Comparison of ENCODE assay signal across 8 cellular contexts in the genomic region with DNA sequence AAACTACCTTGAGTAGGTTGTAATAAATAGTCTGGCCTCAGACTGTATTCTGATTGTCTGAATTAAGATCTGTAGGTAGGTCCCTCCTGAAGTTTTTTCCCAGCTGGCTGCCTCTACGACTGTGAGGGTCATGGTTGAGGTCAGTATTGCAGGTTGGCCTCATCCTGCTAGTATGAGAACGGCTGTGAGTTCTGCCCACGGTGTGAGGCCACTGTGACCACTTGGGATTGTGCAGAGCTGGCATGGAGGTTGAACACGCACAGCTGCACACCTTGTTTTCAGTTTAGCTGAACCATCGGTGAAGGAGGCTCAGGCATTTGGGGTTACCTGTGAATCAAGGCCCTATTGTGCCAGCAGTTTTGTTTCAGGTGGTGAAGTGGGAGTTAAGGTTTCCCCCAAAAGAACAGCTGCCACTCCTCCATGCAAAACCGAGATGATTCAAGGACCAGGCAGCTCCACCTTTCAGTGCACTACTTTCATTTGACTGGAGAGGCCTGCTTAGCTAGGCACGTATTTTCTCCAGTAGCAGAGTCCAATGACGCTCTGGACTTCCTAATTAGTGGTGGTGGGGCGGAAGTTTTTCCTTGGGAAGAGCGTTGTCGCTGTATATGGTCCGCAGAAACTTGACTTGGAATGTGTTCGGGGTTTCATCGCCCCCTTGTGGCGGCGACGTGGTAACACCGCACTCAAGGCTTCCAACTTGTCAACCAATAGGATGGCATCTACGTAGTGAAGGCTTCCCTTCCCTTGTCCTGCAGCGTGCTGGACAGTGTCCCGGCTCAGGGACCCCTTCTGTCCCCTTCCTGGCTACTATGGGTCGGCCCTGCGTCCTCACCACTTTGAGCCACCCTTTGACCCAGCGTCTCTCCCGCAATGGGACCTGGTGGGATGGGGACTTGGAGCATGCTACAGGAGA. TPM values are rescaled to one million over a fixed set of nuclear protein-coding genes. Genes with fewer than 3 reads are reported as not detected.
DNase-seq lines count a peak whose midpoint lies in the region; ATAC-seq and TF ChIP-seq lines count a peak whose summit lies in the region.

No MANE protein-coding gene starts in this region.

- DNase-seq in AG09309 (ENCODE audit: low read depth): peak; percentile 7
- DNase-seq in NOMO-1 treated with DMSO at 0.1 percent for 48 hours (lab: John Stamatoyannopoulos, UW; ENCODE audit: unreplicated experiment): peak; percentile 17
- peak; percentile 38 for DNase-seq in activated T-helper 9 cell treated with anti-CD3 and anti-CD28 coated beads, Interleukin-2, amount 50 U/mL, for 16 hours (ENCODE audit: low read depth)
- DNase-seq in fibroblast of villous mesenchyme (ENCODE audit: low read depth): peak; percentile 80
- peak; percentile 62 for DNase-seq in nephron progenitor cell
- DNase-seq in upper lobe of left lung: peak; percentile 42 to 69

- H3K9me3 Mint-ChIP-seq in nephron progenitor cell: peaks cover 16% of the 10 kb centered on the region

- H3K9me3 ChIP-seq in upper lobe of left lung: no peaks in the 10 kb centered on the region

- H3K4me3 Mint-ChIP-seq in nephron progenitor cell: no peak overlapping the region

- ATAC-seq in GM18505 (IDR thresholded peaks at IDR 0.05; ENCODE audit: unreplicated experiment) (peak; percentile 81), HG03108 (IDR thresholded peaks at IDR 0.05; ENCODE audit: unreplicated experiment) (peak; percentile 60), upper lobe of left lung (ENCODE audit: low FRiP score in 2 of 2) (peak; percentile 91 to 92)

- no peak for TF ChIP-seq EP300 in upper lobe of left lung (IDR thresholded peaks at IDR 0.05)

- H3K36me3 ChIP-seq in upper lobe of left lung: peaks cover 0 to 9% (median 0%) of the 10 kb centered on the region in 4 donors

- TF ChIP-seq POLR2A in GM18505 (IDR thresholded peaks at IDR 0.05; ENCODE audit: borderline replicate concordance, extremely low read depth, insufficient read depth, insufficient read length) (peak; percentile 16), upper lobe of left lung (IDR thresholded peaks at IDR 0.05) (no peak)

- peaks cover 0 to 7% (median 2%) of the 10 kb centered on the region in 4 donors for H3K4me1 ChIP-seq in upper lobe of left lung

- TF ChIP-seq CTCF in AG09309 (IDR thresholded peaks at IDR 0.05; ENCODE audit: control insufficient read depth, insufficient read depth, low read depth, low read length, missing control alignments) (peak; percentile 73), fibroblast of villous mesenchyme (IDR thresholded peaks at IDR 0.05; ENCODE audit: insufficient read depth, low read depth, low read length) (peak; percentile 68), nephron progenitor cell (IDR thresholded peaks at IDR 0.05) (peak; percentile 55), upper lobe of left lung (IDR thresholded peaks at IDR 0.05) (peak; percentile 67 to 83 (median 78))

- H3K27ac ChIP-seq in upper lobe of left lung: peak overlapping the region in 1 of 4 donors; percentile 61

- H3K36me3 Mint-ChIP-seq in nephron progenitor cell (ENCODE audit: low read depth): peaks cover 13% of the 10 kb centered on the region

- WGBS in upper lobe of left lung, 2 donors: 9 to 32% methylated on average over 4 to 25 of the region's 25 CpGs

- no peak overlapping the region for H3K27ac Mint-ChIP-seq in nephron progenitor cell

- peaks cover 8% of the 10 kb centered on the region for H3K4me1 Mint-ChIP-seq in nephron progenitor cell

- no peaks in the 10 kb centered on the region for H3K27me3 ChIP-seq in upper lobe of left lung

- H3K27me3 Mint-ChIP-seq in nephron progenitor cell (ENCODE audit: low read depth, poor library complexity): no peaks in the 10 kb centered on the region

- no peak overlapping the region for H3K4me3 ChIP-seq in AG09309 (ENCODE audit: control insufficient read depth, low read depth, low read length)
- peak overlapping the region; percentile 34 for H3K4me3 ChIP-seq in fibroblast of villous mesenchyme (ENCODE audit: low read depth, low read length)
- H3K4me3 ChIP-seq in upper lobe of left lung: peak overlapping the region in 1 of 4 donors; percentile 20

RNA-seq across cellular contexts. Expression of a gene that starts 13.8 kb away (rescaled TPM):
- total RNA-seq in fibroblast of villous mesenchyme (11.0 and 13.8 TPM in 2 replicates), upper lobe of left lung (10 to 100 TPM in 2 of 6 donors, 1 to 10 TPM in 4; 4.4 to 14.9 (median 7.8) TPM)

RNA-seq across cellular contexts. Expression of a gene that starts 13.8 kb away (rescaled TPM):
- total RNA-seq in fibroblast of villous mesenchyme: 2.2 and 13.5 TPM in 2 replicates
- 10 to 100 TPM in 2 of 6 donors, 1 to 10 TPM in 4; 3.4 to 12.3 (median 8.0) TPM for total RNA-seq in upper lobe of left lung

RNA-seq across cellular contexts. Expression of a gene that starts 14.2 kb away (rescaled TPM):
- total RNA-seq in fibroblast of villous mesenchyme (8.4 and 11.2 TPM in 2 replicates), upper lobe of left lung (10 to 100 TPM; 11.6 to 21.0 (median 16.1) TPM)

RNA-seq across cellular contexts. Expression of a gene that starts 30.5 kb away (rescaled TPM):
- total RNA-seq in fibroblast of villous mesenchyme (27.7 and 31.5 TPM in 2 replicates), upper lobe of left lung (10 to 100 TPM; 18.3 to 93.9 (median 50.2) TPM)

RNA-seq across cellular contexts. Expression of a gene that starts 34.6 kb away (rescaled TPM):
- 2.2 and 2.3 TPM in 2 replicates for total RNA-seq in fibroblast of villous mesenchyme
- total RNA-seq in upper lobe of left lung: 10 to 100 TPM in 5 of 6 donors, 1 to 10 TPM in 1; 4.3 to 47.1 (median 21.7) TPM

Comparison
In these comparisons a context has a peak if more than half of its experiments do, and no peak if none do; other contexts are left out.
1. DNase-seq: peak in every context shown above with its lines; median percentile 80 in fibroblast of villous mesenchyme; 62 in nephron progenitor cell; 56 in upper lobe of left lung; 38 in activated T-helper 9 cell treated with anti-CD3 and anti-CD28 coated beads, Interleukin-2, amount 50 U/mL, for 16 hours; 17 in NOMO-1 treated with DMSO at 0.1 percent for 48 hours; 7 in AG09309.